Comparison of ENCODE assay signal across 8 cellular contexts in genomic region chr18:58862404-58862803, GRCh38. TPM values are rescaled to one million over a fixed set of nuclear protein-coding genes. Genes with fewer than 3 reads are reported as not detected.
DNase-seq lines count a peak whose midpoint lies in the region; ATAC-seq and TF ChIP-seq lines count a peak whose summit lies in the region.

No MANE protein-coding gene starts in this region.

- H3K9me3 Mint-ChIP-seq in activated B cell treated with CpG ODN at 0.5 μM for 24 hours = no peaks in the 10 kb centered on the region

- H3K27ac ChIP-seq in SK-N-SH (ENCODE audit: low read depth in 2 of 2, low read length in 1 of 2) (peak overlapping the region; percentile 64 to 89; a peak in 3 of 4 replicates), iPS-20b (ENCODE audit: low read length) (peak overlapping the region; percentile 98), substantia nigra (ENCODE audit: low read depth, low read length, poor library complexity, severe bottlenecking) (peak overlapping the region; percentile 94)

- TF ChIP-seq CTCF in SK-N-SH (IDR thresholded peaks at IDR 0.05) (no peak), activated B cell treated with CpG ODN at 0.5 μM for 24 hours (IDR thresholded peaks at IDR 0.05) (no peak)

- peaks cover 15% of the 10 kb centered on the region for H3F3A ChIP-seq in SK-N-SH (replicated peaks; ENCODE audit: insufficient read depth)

- CTCF ChIA-PET in SK-N-SH (lab: Yijun Ruan, JAX) = interaction anchor here (1.9 kb wide), 1 partner anchor 94 kb away, joined by 5 read pairs; no protein-coding TSS in a partner anchor
- CTCF ChIA-PET in activated B cell treated with CpG ODN at 0.5 μM for 24 hours (lab: Charles Lee) = no interaction called here

- peaks cover 24% of the 10 kb centered on the region for H3K36me3 Mint-ChIP-seq in activated B cell treated with CpG ODN at 0.5 μM for 24 hours (ENCODE audit: low read depth)

- peaks cover 35 to 43% of the 10 kb centered on the region in 2 experiments for H3K4me1 ChIP-seq in SK-N-SH (ENCODE audit: control insufficient read depth in 1 of 2, insufficient read depth in 2 of 2, low read depth in 1 of 2, low read length in 1 of 2)
- H3K4me1 ChIP-seq in iPS-20b (ENCODE audit: insufficient read depth, low read length) = peaks cover 65% of the 10 kb centered on the region

- H2AFZ ChIP-seq in SK-N-SH (ENCODE audit: low read depth) = peak overlapping the region; percentile 93

- no peaks in the 10 kb centered on the region for H3K27me3 Mint-ChIP-seq in activated B cell treated with CpG ODN at 0.5 μM for 24 hours

- H4K20me1 ChIP-seq in SK-N-SH (ENCODE audit: insufficient read depth) = no peaks in the 10 kb centered on the region

- ATAC-seq in SK-N-SH treated with all-trans-retinoic acid at 6 μM for 48 hours = no peak
- no peak for ATAC-seq in activated B cell treated with CpG ODN at 0.5 μM for 24 hours (ENCODE audit: low read depth)
- ATAC-seq in HG03097 (IDR thresholded peaks at IDR 0.05; ENCODE audit: low FRiP score, unreplicated experiment) = no peak

- no peak for TF ChIP-seq EP300 in SK-N-SH (IDR thresholded peaks at IDR 0.05; ENCODE audit: borderline replicate concordance in 1 of 2, low read depth in 1 of 2, low read length in 1 of 2)

- no peak for TF ChIP-seq RAD21 in SK-N-SH (IDR thresholded peaks at IDR 0.05; ENCODE audit: low read length)

- peak overlapping the region; percentile 63 for H3K4me2 ChIP-seq in SK-N-SH

- peak overlapping the region; percentile 98 for H3K27ac Mint-ChIP-seq in activated B cell treated with CpG ODN at 0.5 μM for 24 hours

- peak overlapping the region; percentile 77 for H3K9ac ChIP-seq in SK-N-SH
- H3K9ac ChIP-seq in iPS-20b (ENCODE audit: low read depth, low read length) = peak overlapping the region; percentile 96

- POLR2A ChIA-PET in SK-N-SH (lab: Yijun Ruan, JAX) = no interaction called here
- POLR2A ChIA-PET in activated B cell treated with CpG ODN at 0.5 μM for 24 hours (lab: Charles Lee) = interaction anchor here (0.6 to 1.0 kb wide), 4 partner anchors 98 to 1241 kb away, joined by 3 to 6 read pairs (median 4); no protein-coding TSS in a partner anchor

- H3K27me3 ChIP-seq in SK-N-SH (ENCODE audit: insufficient read depth) = no peaks in the 10 kb centered on the region
- no peaks in the 10 kb centered on the region for H3K27me3 ChIP-seq in iPS-20b (ENCODE audit: insufficient read depth, low read length)

- peak overlapping the region; percentile 83 for H3K4me3 Mint-ChIP-seq in activated B cell treated with CpG ODN at 0.5 μM for 24 hours

- H3K36me3 ChIP-seq in SK-N-SH (replicated peaks in 1 of 2; ENCODE audit: control insufficient read depth in 1 of 2, insufficient read depth in 2 of 2, low read length in 1 of 2) (peaks cover 0 to 15% of the 10 kb centered on the region in 2 experiments), iPS-20b (ENCODE audit: insufficient read depth, low read depth, low read length) (peaks cover 29% of the 10 kb centered on the region)

- DNase-seq in SK-N-SH (no peak), activated B cell treated with CpG ODN at 0.5 μM for 24 hours (no peak), substantia nigra (lab: John Stamatoyannopoulos, UW) (peak in 1 of 49 donors; percentile 42), dedifferentiated amniotic fluid mesenchymal stem cell (ENCODE audit: extremely low spot score) (no peak), occipital lobe (lab: John Stamatoyannopoulos, UW) (no peak)

- H3K9me2 ChIP-seq in SK-N-SH = no peaks in the 10 kb centered on the region

- H3K4me3 ChIP-seq in SK-N-SH (ENCODE audit: low read depth in 2 of 2, low read length in 1 of 2) (peak overlapping the region; percentile 46 to 51; a peak in 3 of 4 replicates), iPS-20b (ENCODE audit: low read length) (peak overlapping the region; percentile 78)

- H3K9me3 ChIP-seq in SK-N-SH = no peaks in the 10 kb centered on the region
- H3K9me3 ChIP-seq in iPS-20b (ENCODE audit: insufficient read depth, low read depth, low read length) = no peaks in the 10 kb centered on the region

- H3K79me2 ChIP-seq in SK-N-SH (ENCODE audit: insufficient read depth) = peaks cover 39% of the 10 kb centered on the region

- over 99% methylated on average over 10 of the region's 10 CpGs for WGBS in SK-N-SH (ENCODE audit: low lambda C conversion rate)

- intact Hi-C loops in activated B cell treated with CpG ODN at 0.5 μM for 24 hours (cut with micrococcal nuclease) = loop anchor here (2.0 to 5.0 kb wide), 5 partner anchors 16 to 275 kb away; partner anchors contain the start of gene SEC11C

- peaks cover 32% of the 10 kb centered on the region for H3K4me1 Mint-ChIP-seq in activated B cell treated with CpG ODN at 0.5 μM for 24 hours

TF ChIP-seq in SK-N-SH, 30 proteins besides CTCF, POLR2A, EP300 and RAD21:
- TF ChIP-seq ZBTB33 (IDR thresholded peaks at IDR 0.05; ENCODE audit: borderline replicate concordance, low read depth) = no peak
- no peak for TF ChIP-seq JUND (IDR thresholded peaks at IDR 0.05)
- no peak for TF ChIP-seq MXI1 (IDR thresholded peaks at IDR 0.05; ENCODE audit: low read depth, low read length)
- TF ChIP-seq MEF2A (IDR thresholded peaks at IDR 0.05; ENCODE audit: borderline replicate concordance, low read depth) = no peak
- no peak for TF ChIP-seq EZH2phosphoT487 (IDR thresholded peaks at IDR 0.05; ENCODE audit: borderline replicate concordance, low read depth)
- TF ChIP-seq NRF1 (IDR thresholded peaks at IDR 0.05; ENCODE audit: low read depth, low read length) = no peak
- TF ChIP-seq POLR2AphosphoS5 (IDR thresholded peaks at IDR 0.05; ENCODE audit: low read depth, low read length) = no peak

TF ChIP-seq in SK-N-SH treated with all-trans-retinoic acid at 6 μM for 48 hours, 23 proteins besides CTCF, POLR2A, EP300 and RAD21 (continues in another document):
- TF ChIP-seq PATZ1 (CRISPR knock-in tag; IDR thresholded peaks at IDR 0.05; ENCODE audit: borderline replicate concordance) (no peak), TSHZ2 (CRISPR knock-in tag; IDR thresholded peaks at IDR 0.05) (no peak), BACH2 (CRISPR knock-in tag; IDR thresholded peaks at IDR 0.05; ENCODE audit: borderline replicate concordance) (no peak), ZFP30 (CRISPR knock-in tag; IDR thresholded peaks at IDR 0.05) (no peak), SNAI2 (CRISPR knock-in tag; IDR thresholded peaks at IDR 0.05) (no peak), CREB5 (CRISPR knock-in tag; IDR thresholded peaks at IDR 0.05; ENCODE audit: low read depth) (no peak), ZNF70 (CRISPR knock-in tag; IDR thresholded peaks at IDR 0.05) (no peak), ESRRG (CRISPR knock-in tag; IDR thresholded peaks at IDR 0.05) (no peak), CSDC2 (CRISPR knock-in tag; IDR thresholded peaks at IDR 0.05) (no peak), ZFP3 (CRISPR knock-in tag; IDR thresholded peaks at IDR 0.05) (no peak), PPARA (CRISPR knock-in tag; IDR thresholded peaks at IDR 0.05; ENCODE audit: borderline replicate concordance) (no peak), RARB (CRISPR knock-in tag; IDR thresholded peaks at IDR 0.05) (no peak)

RNA-seq across cellular contexts. Expression of gene ZNF532, which starts 2.3 kb away (rescaled TPM):
- polyA plus RNA-seq in SK-N-SH (2012; rRNA removed) = 34.7 and 39.2 TPM in 2 replicates
- polyA plus RNA-seq in SK-N-SH (2012; cell fraction: cytosol; rRNA removed) = 30.4 and 39.2 TPM in 2 replicates
- polyA plus RNA-seq in SK-N-SH (2012; cell fraction: nucleus; rRNA removed) = 55.0 and 70.9 TPM in 2 replicates
- total RNA-seq in activated B cell treated with CpG ODN at 0.5 μM for 24 hours = 87.4 and 106 TPM in 2 replicates
- total RNA-seq in occipital lobe = 207 TPM
